Comparison of ENCODE assay signal across 13 cellular contexts in the genomic region with DNA sequence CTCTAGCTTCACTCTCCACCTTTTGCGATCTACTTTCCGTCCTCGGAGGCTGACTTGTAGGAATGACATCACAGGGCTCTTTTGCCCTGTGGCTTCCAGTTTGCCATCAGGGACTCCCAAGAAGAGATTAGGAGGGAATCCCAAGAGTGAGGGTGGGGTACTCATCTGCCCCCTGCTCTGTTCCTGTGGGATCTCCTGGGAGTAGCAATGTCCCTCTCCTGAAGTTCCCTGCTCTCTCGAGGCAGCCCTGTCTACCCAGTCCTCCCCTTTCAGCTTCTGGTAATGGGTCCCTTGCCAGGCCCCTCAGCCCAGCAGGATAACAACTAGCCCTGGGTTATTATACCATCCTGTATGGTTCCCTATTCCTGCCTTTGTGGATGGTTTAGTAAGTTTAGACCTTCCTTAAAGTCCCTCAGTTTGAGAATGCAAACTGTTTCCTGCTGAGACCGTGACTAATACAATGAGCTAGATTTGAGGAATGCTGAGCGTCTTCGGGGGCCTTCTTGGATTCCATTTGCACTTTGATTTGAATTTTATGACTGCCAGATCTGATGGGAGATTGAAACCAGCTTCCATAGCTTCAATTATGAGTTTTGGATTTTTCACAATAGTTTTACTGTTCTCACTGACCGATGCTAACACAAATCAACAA.
DNase-seq lines count a peak whose midpoint lies in the region; ATAC-seq and TF ChIP-seq lines count a peak whose summit lies in the region.
"Had no signal": no experiment of that assay in that cellular context is flagged by ENCODE, and none has a peak within 500 bp of the region (broad histone marks: within the 10 kb centered on the region; RNA-seq: fewer than 3 reads in every experiment).

No MANE protein-coding gene starts in this region.

- H3K9me3 Mint-ChIP-seq in WTC11, result peaks cover 4% of the 10 kb centered on the region; the same call in 1 of the 2 replicates
- H3K9me3 Mint-ChIP-seq in activated naive CD4-positive, alpha-beta T cell treated with anti-CD3 and anti-CD28 coated beads for 36 hours, result no peaks in the 10 kb centered on the region

- H3K36me3 Mint-ChIP-seq in WTC11, result no peaks in the 10 kb centered on the region
- no peaks in the 10 kb centered on the region for H3K36me3 Mint-ChIP-seq in activated naive CD4-positive, alpha-beta T cell treated with anti-CD3 and anti-CD28 coated beads for 36 hours (ENCODE audit: low read depth)
- H3K36me3 Mint-ChIP-seq: IgD-negative memory B cell had no signal

- POLR2A ChIA-PET in WTC11 (lab: Charles Lee), result no interaction called here

- intact Hi-C loops in Right ventricle myocardium inferior (cut with DNase I), result no loop called here
- intact Hi-C loops in right cardiac atrium (cut with DNase I), result no loop called here
- intact Hi-C loops in activated naive CD4-positive, alpha-beta T cell treated with anti-CD3 and anti-CD28 coated beads for 36 hours (cut with micrococcal nuclease), result no loop called here

- no peak overlapping the region for H3K27ac ChIP-seq in right cardiac atrium (ENCODE audit: low read length)
- H3K27ac ChIP-seq in foreskin keratinocyte, result no peak overlapping the region
- H3K27ac ChIP-seq: neutrophil had no signal

- no peak for DNase-seq in Right ventricle myocardium inferior (ENCODE audit: missing footprints)
- DNase-seq in right cardiac atrium, result no peak
- no peak for DNase-seq in WTC11 (ENCODE audit: low spot score)
- DNase-seq in foreskin keratinocyte, result peak; percentile 33 to 70
- peak; percentile 79 for DNase-seq in smooth muscle cell of the brain vasculature (ENCODE audit: low read depth, low spot score)
- no peak for DNase-seq in NCI-H2081 treated with DMSO at 0.1 percent for 48 hours (lab: John Stamatoyannopoulos, UW)
- DNase-seq in activated naive CD4-positive, alpha-beta T cell treated with anti-CD3 and anti-CD28 coated beads for 36 hours, result no peak
- DNase-seq: caudate nucleus, NCI-H2171, SIG-M5 had no signal

- ATAC-seq in Right ventricle myocardium inferior (peak; percentile 45), right cardiac atrium (no peak), WTC11 (peak; percentile 45), foreskin keratinocyte (peak; percentile 87), HG03196 (IDR thresholded peaks at IDR 0.05; ENCODE audit: unreplicated experiment) (no peak)

- H3K27me3 Mint-ChIP-seq in WTC11 (ENCODE audit: low read depth), result no peaks in the 10 kb centered on the region
- H3K27me3 Mint-ChIP-seq in activated naive CD4-positive, alpha-beta T cell treated with anti-CD3 and anti-CD28 coated beads for 36 hours (ENCODE audit: low read depth), result peaks cover 22% of the 10 kb centered on the region

- CTCF ChIA-PET in WTC11 (lab: Charles Lee), result interaction anchor here (0.9 to 1.0 kb wide), 3 partner anchors 8 to 24 kb away, joined by 3 to 4 read pairs (median 3); no protein-coding TSS in a partner anchor
- CTCF ChIA-PET in activated naive CD4-positive, alpha-beta T cell treated with anti-CD3 and anti-CD28 coated beads for 36 hours (lab: Charles Lee), result interaction anchor here (1.9 kb wide), 1 partner anchor 23 kb away, joined by 4 read pairs; no protein-coding TSS in a partner anchor

- no peak overlapping the region for H3K27ac Mint-ChIP-seq in WTC11
- H3K27ac Mint-ChIP-seq in activated naive CD4-positive, alpha-beta T cell treated with anti-CD3 and anti-CD28 coated beads for 36 hours, result no peak overlapping the region

- 56% methylated on average over 8 of the region's 8 CpGs for WGBS in right cardiac atrium

- TF ChIP-seq CTCF in WTC11 (IDR thresholded peaks at IDR 0.05) (no peak), foreskin keratinocyte (conservative IDR thresholded peaks at IDR 0.05) (no peak)

- no peak overlapping the region for H3K4me3 Mint-ChIP-seq in WTC11
- no peak overlapping the region for H3K4me3 Mint-ChIP-seq in activated naive CD4-positive, alpha-beta T cell treated with anti-CD3 and anti-CD28 coated beads for 36 hours
- H3K4me3 Mint-ChIP-seq: IgD-negative memory B cell had no signal

- H3K4me1 ChIP-seq in right cardiac atrium (ENCODE audit: control insufficient read depth, insufficient read depth, low read length) (no peaks in the 10 kb centered on the region), foreskin keratinocyte (no peaks in the 10 kb centered on the region)

- H3K9me3 ChIP-seq in right cardiac atrium (ENCODE audit: control insufficient read depth, low read length), result no peaks in the 10 kb centered on the region
- H3K9me3 ChIP-seq: neutrophil had no signal

- H3K4me3 ChIP-seq in right cardiac atrium (ENCODE audit: low read length), result no peak overlapping the region

- peaks cover 28% of the 10 kb centered on the region for H3K4me1 Mint-ChIP-seq in WTC11
- no peaks in the 10 kb centered on the region for H3K4me1 Mint-ChIP-seq in activated naive CD4-positive, alpha-beta T cell treated with anti-CD3 and anti-CD28 coated beads for 36 hours (ENCODE audit: low read depth)
- H3K4me1 Mint-ChIP-seq: IgD-negative memory B cell had no signal

- H3K27me3 ChIP-seq in right cardiac atrium (ENCODE audit: control insufficient read depth, insufficient read depth) (no peaks in the 10 kb centered on the region), foreskin keratinocyte (no peaks in the 10 kb centered on the region)
- H3K27me3 ChIP-seq: neutrophil had no signal

TF ChIP-seq in WTC11, 78 proteins besides CTCF, POLR2A, EP300 and RAD21 (continues in another document):
- TF ChIP-seq SMAD3 (CRISPR knock-in tag; IDR thresholded peaks at IDR 0.05; ENCODE audit: borderline replicate concordance), result no peak
- no peak for TF ChIP-seq NR1H2 (CRISPR knock-in tag; IDR thresholded peaks at IDR 0.05)
- TF ChIP-seq CBFB (CRISPR knock-in tag; IDR thresholded peaks at IDR 0.05; ENCODE audit: low read depth), result no peak
- TF ChIP-seq JUN (CRISPR knock-in tag; IDR thresholded peaks at IDR 0.05), result no peak
- TF ChIP-seq, protein P1, sequence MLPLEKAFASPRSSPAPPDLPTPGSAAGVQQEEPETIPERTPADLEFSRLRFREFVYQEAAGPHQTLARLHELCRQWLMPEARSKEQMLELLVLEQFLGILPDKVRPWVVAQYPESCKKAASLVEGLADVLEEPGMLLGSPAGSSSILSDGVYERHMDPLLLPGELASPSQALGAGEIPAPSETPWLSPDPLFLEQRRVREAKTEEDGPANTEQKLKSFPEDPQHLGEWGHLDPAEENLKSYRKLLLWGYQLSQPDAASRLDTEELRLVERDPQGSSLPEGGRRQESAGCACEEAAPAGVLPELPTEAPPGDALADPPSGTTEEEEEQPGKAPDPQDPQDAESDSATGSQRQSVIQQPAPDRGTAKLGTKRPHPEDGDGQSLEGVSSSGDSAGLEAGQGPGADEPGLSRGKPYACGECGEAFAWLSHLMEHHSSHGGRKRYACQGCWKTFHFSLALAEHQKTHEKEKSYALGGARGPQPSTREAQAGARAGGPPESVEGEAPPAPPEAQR (CRISPR knock-in tag; IDR thresholded peaks at IDR 0.05), result no peak
- TF ChIP-seq, protein P2, sequence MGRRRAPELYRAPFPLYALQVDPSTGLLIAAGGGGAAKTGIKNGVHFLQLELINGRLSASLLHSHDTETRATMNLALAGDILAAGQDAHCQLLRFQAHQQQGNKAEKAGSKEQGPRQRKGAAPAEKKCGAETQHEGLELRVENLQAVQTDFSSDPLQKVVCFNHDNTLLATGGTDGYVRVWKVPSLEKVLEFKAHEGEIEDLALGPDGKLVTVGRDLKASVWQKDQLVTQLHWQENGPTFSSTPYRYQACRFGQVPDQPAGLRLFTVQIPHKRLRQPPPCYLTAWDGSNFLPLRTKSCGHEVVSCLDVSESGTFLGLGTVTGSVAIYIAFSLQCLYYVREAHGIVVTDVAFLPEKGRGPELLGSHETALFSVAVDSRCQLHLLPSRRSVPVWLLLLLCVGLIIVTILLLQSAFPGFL (CRISPR knock-in tag; IDR thresholded peaks at IDR 0.05; ENCODE audit: borderline replicate concordance), result no peak
- no peak for TF ChIP-seq EMX1 (CRISPR knock-in tag; IDR thresholded peaks at IDR 0.05)
- TF ChIP-seq, protein P3, sequence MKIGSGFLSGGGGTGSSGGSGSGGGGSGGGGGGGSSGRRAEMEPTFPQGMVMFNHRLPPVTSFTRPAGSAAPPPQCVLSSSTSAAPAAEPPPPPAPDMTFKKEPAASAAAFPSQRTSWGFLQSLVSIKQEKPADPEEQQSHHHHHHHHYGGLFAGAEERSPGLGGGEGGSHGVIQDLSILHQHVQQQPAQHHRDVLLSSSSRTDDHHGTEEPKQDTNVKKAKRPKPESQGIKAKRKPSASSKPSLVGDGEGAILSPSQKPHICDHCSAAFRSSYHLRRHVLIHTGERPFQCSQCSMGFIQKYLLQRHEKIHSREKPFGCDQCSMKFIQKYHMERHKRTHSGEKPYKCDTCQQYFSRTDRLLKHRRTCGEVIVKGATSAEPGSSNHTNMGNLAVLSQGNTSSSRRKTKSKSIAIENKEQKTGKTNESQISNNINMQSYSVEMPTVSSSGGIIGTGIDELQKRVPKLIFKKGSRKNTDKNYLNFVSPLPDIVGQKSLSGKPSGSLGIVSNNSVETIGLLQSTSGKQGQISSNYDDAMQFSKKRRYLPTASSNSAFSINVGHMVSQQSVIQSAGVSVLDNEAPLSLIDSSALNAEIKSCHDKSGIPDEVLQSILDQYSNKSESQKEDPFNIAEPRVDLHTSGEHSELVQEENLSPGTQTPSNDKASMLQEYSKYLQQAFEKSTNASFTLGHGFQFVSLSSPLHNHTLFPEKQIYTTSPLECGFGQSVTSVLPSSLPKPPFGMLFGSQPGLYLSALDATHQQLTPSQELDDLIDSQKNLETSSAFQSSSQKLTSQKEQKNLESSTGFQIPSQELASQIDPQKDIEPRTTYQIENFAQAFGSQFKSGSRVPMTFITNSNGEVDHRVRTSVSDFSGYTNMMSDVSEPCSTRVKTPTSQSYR (CRISPR knock-in tag; IDR thresholded peaks at IDR 0.05), result no peak
- TF ChIP-seq, protein P4, sequence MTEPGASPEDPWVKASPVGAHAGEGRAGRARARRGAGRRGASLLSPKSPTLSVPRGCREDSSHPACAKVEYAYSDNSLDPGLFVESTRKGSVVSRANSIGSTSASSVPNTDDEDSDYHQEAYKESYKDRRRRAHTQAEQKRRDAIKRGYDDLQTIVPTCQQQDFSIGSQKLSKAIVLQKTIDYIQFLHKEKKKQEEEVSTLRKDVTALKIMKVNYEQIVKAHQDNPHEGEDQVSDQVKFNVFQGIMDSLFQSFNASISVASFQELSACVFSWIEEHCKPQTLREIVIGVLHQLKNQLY (CRISPR knock-in tag; IDR thresholded peaks at IDR 0.05), result no peak

Comparison
In these comparisons a context has a peak if more than half of its experiments do, and no peak if none do; other contexts are left out.
1. ATAC-seq: peak in Right ventricle myocardium inferior (single experiment), WTC11 (single experiment) and foreskin keratinocyte (single experiment); none in right cardiac atrium (0 of 2) and HG03196 (single experiment).
2. DNase-seq: peak in foreskin keratinocyte (2 of 2) and smooth muscle cell of the brain vasculature (single experiment); none in Right ventricle myocardium inferior (single experiment), right cardiac atrium (0 of 3), WTC11 (single experiment), NCI-H2081 treated with DMSO at 0.1 percent for 48 hours (single experiment) and activated naive CD4-positive, alpha-beta T cell treated with anti-CD3 and anti-CD28 coated beads for 36 hours (single experiment).